In genomic region chrX:100409316-100410082, GRCh38 we compare ENCODE assay signal across 10 cellular contexts. TPM values are rescaled to one million over a fixed set of nuclear protein-coding genes. Genes with fewer than 3 reads are reported as not detected.
DNase-seq lines count a peak whose midpoint lies in the region; ATAC-seq and TF ChIP-seq lines count a peak whose summit lies in the region.
"Had no signal": no experiment of that assay in that cellular context is flagged by ENCODE, and none has a peak within 500 bp of the region (broad histone marks: within the 10 kb centered on the region; RNA-seq: fewer than 3 reads in every experiment).

No MANE protein-coding gene starts in this region.

- WGBS in hepatocyte (ENCODE audit: low lambda C conversion rate, missing lambda C conversion rate) = 47% methylated on average over 39 of the region's 61 CpGs

- peak overlapping the region; percentile 87 for H3K4me2 ChIP-seq in hepatocyte

- CTCF ChIA-PET in activated CD4-positive, alpha-beta memory T cell treated with anti-CD3 and anti-CD28 coated beads, Interleukin-2, amount 10 ng/mL, durations not matched to agents 7 days and 5 days (lab: Charles Lee) = no interaction called here

- DNase-seq in DMS53 (lab: John Stamatoyannopoulos, UW) = peak; percentile 64
- DNase-seq in DMS53 treated with DMSO at 0.1 percent for 48 hours (lab: John Stamatoyannopoulos, UW; ENCODE audit: unreplicated experiment) = no peak
- DNase-seq in activated CD4-positive, alpha-beta memory T cell treated with anti-CD3 and anti-CD28 coated beads, Interleukin-2, amount 10 ng/mL, durations not matched to agents 7 days and 5 days = no peak
- no peak for DNase-seq in hepatocyte (ENCODE audit: low spot score)
- no peak for DNase-seq in stimulated activated effector memory CD8-positive, alpha-beta T cell treated with anti-CD3 and anti-CD28 coated beads, Interleukin-12 subunit alpha, Interleukin-12 subunit beta, amount 100 ng/mL, for 72 hours (ENCODE audit: low spot score in 2 of 2)
- no peak for DNase-seq in WERI-Rb-1
- no peak for DNase-seq in NK-92 (lab: John Stamatoyannopoulos, UW; ENCODE audit: unreplicated experiment)

- peaks cover 3% of the 10 kb centered on the region for H3K4me1 Mint-ChIP-seq in activated CD4-positive, alpha-beta memory T cell treated with anti-CD3 and anti-CD28 coated beads, Interleukin-2, amount 10 ng/mL, durations not matched to agents 7 days and 5 days
- H3K4me1 Mint-ChIP-seq in stimulated activated effector memory CD8-positive, alpha-beta T cell treated with anti-CD3 and anti-CD28 coated beads, Interleukin-12 subunit alpha, Interleukin-12 subunit beta, amount 100 ng/mL, for 72 hours = peaks cover 13% of the 10 kb centered on the region

- TF ChIP-seq CTCF in hepatocyte (IDR thresholded peaks at IDR 0.05; ENCODE audit: poor library complexity) (no peak), WERI-Rb-1 (IDR thresholded peaks at IDR 0.05; ENCODE audit: low read depth, low read length) (no peak)

- H3K79me2 ChIP-seq in hepatocyte = no peaks in the 10 kb centered on the region

- peak overlapping the region; percentile 20 for H3K27ac ChIP-seq in hepatocyte
- no peak overlapping the region for H3K27ac ChIP-seq in WERI-Rb-1
- H3K27ac ChIP-seq: thyroid gland had no signal

- POLR2A ChIA-PET in activated CD4-positive, alpha-beta memory T cell treated with anti-CD3 and anti-CD28 coated beads, Interleukin-2, amount 10 ng/mL, durations not matched to agents 7 days and 5 days (lab: Charles Lee) = no interaction called here

- H4K20me1 ChIP-seq in hepatocyte (ENCODE audit: insufficient read depth, poor library complexity, severe bottlenecking) = no peaks in the 10 kb centered on the region

- H3K36me3 ChIP-seq in hepatocyte (replicated peaks; ENCODE audit: insufficient read depth, low read depth) = no peaks in the 10 kb centered on the region
- no peaks in the 10 kb centered on the region for H3K36me3 ChIP-seq in WERI-Rb-1
- H3K36me3 ChIP-seq: thyroid gland had no signal

- H3K4me3 ChIP-seq in hepatocyte = peak overlapping the region; percentile 45
- no peak overlapping the region for H3K4me3 ChIP-seq in WERI-Rb-1 (ENCODE audit: low read depth, low read length)

- H3K9me3 ChIP-seq in hepatocyte (ENCODE audit: low read depth) (no peaks in the 10 kb centered on the region), WERI-Rb-1 (ENCODE audit: severe bottlenecking) (peaks cover 14% of the 10 kb centered on the region)
- H3K9me3 ChIP-seq: thyroid gland had no signal

- H3K36me3 Mint-ChIP-seq in activated CD4-positive, alpha-beta memory T cell treated with anti-CD3 and anti-CD28 coated beads, Interleukin-2, amount 10 ng/mL, durations not matched to agents 7 days and 5 days (ENCODE audit: low read depth) = no peaks in the 10 kb centered on the region
- H3K36me3 Mint-ChIP-seq in stimulated activated effector memory CD8-positive, alpha-beta T cell treated with anti-CD3 and anti-CD28 coated beads, Interleukin-12 subunit alpha, Interleukin-12 subunit beta, amount 100 ng/mL, for 72 hours = no peaks in the 10 kb centered on the region

- peaks cover 59% of the 10 kb centered on the region for H3K27me3 Mint-ChIP-seq in activated CD4-positive, alpha-beta memory T cell treated with anti-CD3 and anti-CD28 coated beads, Interleukin-2, amount 10 ng/mL, durations not matched to agents 7 days and 5 days

- peak overlapping the region; percentile 68 for H2AFZ ChIP-seq in hepatocyte

- no peak overlapping the region for H3K27ac Mint-ChIP-seq in activated CD4-positive, alpha-beta memory T cell treated with anti-CD3 and anti-CD28 coated beads, Interleukin-2, amount 10 ng/mL, durations not matched to agents 7 days and 5 days
- H3K27ac Mint-ChIP-seq in stimulated activated effector memory CD8-positive, alpha-beta T cell treated with anti-CD3 and anti-CD28 coated beads, Interleukin-12 subunit alpha, Interleukin-12 subunit beta, amount 100 ng/mL, for 72 hours = no peak overlapping the region

- H3K9me2 ChIP-seq in hepatocyte (replicated peaks; ENCODE audit: insufficient read depth) = no peaks in the 10 kb centered on the region

- no peaks in the 10 kb centered on the region for H3K4me1 ChIP-seq in hepatocyte (ENCODE audit: insufficient read depth)

- no peaks in the 10 kb centered on the region for H3K9me3 Mint-ChIP-seq in activated CD4-positive, alpha-beta memory T cell treated with anti-CD3 and anti-CD28 coated beads, Interleukin-2, amount 10 ng/mL, durations not matched to agents 7 days and 5 days
- H3K9me3 Mint-ChIP-seq in stimulated activated effector memory CD8-positive, alpha-beta T cell treated with anti-CD3 and anti-CD28 coated beads, Interleukin-12 subunit alpha, Interleukin-12 subunit beta, amount 100 ng/mL, for 72 hours = no peaks in the 10 kb centered on the region

- no peak for ATAC-seq in stimulated activated effector memory CD8-positive, alpha-beta T cell treated with anti-CD3 and anti-CD28 coated beads, Interleukin-12 subunit alpha, Interleukin-12 subunit beta, amount 100 ng/mL, for 72 hours
- ATAC-seq in HG02759 (IDR thresholded peaks at IDR 0.05; ENCODE audit: unreplicated experiment) = no peak

- peak overlapping the region; percentile 27 for H3K4me3 Mint-ChIP-seq in activated CD4-positive, alpha-beta memory T cell treated with anti-CD3 and anti-CD28 coated beads, Interleukin-2, amount 10 ng/mL, durations not matched to agents 7 days and 5 days
- H3K4me3 Mint-ChIP-seq in stimulated activated effector memory CD8-positive, alpha-beta T cell treated with anti-CD3 and anti-CD28 coated beads, Interleukin-12 subunit alpha, Interleukin-12 subunit beta, amount 100 ng/mL, for 72 hours = peak overlapping the region; percentile 40

- H3K27me3 ChIP-seq in hepatocyte (peaks cover 10% of the 10 kb centered on the region), WERI-Rb-1 (ENCODE audit: insufficient read depth, low read depth, severe bottlenecking) (peaks cover 89% of the 10 kb centered on the region)

RNA-seq across cellular contexts. Expression of gene PCDH19, which starts 0.6 kb away (rescaled TPM):
- total RNA-seq in activated CD4-positive, alpha-beta memory T cell treated with anti-CD3 and anti-CD28 coated beads, Interleukin-2, amount 10 ng/mL, durations not matched to agents 7 days and 5 days = not detected
- 3.6 and 3.7 TPM in 2 replicates for total RNA-seq in hepatocyte
- 0.92 and 1.8 TPM in 2 replicates for polyA plus RNA-seq in hepatocyte
- total RNA-seq: T-helper 1 cell treated with Interleukin-12 subunit alpha and Interleukin-12 subunit beta and Interleukin-4 antibody, amounts not matched to agents 30 ng/mL and 1 ng/mL, for 36 hours had no signal
